In genomic region chr14:99604766-99605298, GRCh38 we compare ENCODE assay signal across 1 cellular context.
TF ChIP-seq lines count a peak whose summit lies in the region.

No MANE protein-coding gene starts in this region.

TF ChIP-seq in IMR-90, 13 proteins besides CTCF, POLR2A, EP300 and RAD21:
- TF ChIP-seq, protein P1, sequence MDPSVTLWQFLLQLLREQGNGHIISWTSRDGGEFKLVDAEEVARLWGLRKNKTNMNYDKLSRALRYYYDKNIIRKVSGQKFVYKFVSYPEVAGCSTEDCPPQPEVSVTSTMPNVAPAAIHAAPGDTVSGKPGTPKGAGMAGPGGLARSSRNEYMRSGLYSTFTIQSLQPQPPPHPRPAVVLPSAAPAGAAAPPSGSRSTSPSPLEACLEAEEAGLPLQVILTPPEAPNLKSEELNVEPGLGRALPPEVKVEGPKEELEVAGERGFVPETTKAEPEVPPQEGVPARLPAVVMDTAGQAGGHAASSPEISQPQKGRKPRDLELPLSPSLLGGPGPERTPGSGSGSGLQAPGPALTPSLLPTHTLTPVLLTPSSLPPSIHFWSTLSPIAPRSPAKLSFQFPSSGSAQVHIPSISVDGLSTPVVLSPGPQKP (IDR thresholded peaks at IDR 0.05; ENCODE audit: borderline replicate concordance, low read depth, low read length): no peak
- TF ChIP-seq MAFK (IDR thresholded peaks at IDR 0.05; ENCODE audit: low read depth, low read length) (no peak), MAZ (IDR thresholded peaks at IDR 0.05; ENCODE audit: borderline replicate concordance, low read depth, low read length) (no peak), NFE2L2 (IDR thresholded peaks at IDR 0.05; ENCODE audit: low read depth, low read length) (no peak), RFX5 (IDR thresholded peaks at IDR 0.05; ENCODE audit: low read depth, low read length) (no peak), FOS (IDR thresholded peaks at IDR 0.05; ENCODE audit: low read depth, low read length) (no peak), RCOR1 (IDR thresholded peaks at IDR 0.05; ENCODE audit: insufficient replicate concordance, low read length) (no peak), BHLHE40 (IDR thresholded peaks at IDR 0.05; ENCODE audit: low read depth, low read length) (no peak), CHD1 (IDR thresholded peaks at IDR 0.05; ENCODE audit: low read depth, low read length) (no peak), CEBPB (IDR thresholded peaks at IDR 0.05; ENCODE audit: low read depth, low read length) (no peak)
